18 cellular contexts compared by ENCODE assay signal in genomic region chr17:30219833-30220232, GRCh38. TPM values are rescaled to one million over a fixed set of nuclear protein-coding genes. Genes with fewer than 3 reads are reported as not detected.
"Had no signal": no experiment of that assay in that cellular context is flagged by ENCODE, and none has a peak within 500 bp of the region (broad histone marks: within the 10 kb centered on the region; RNA-seq: fewer than 3 reads in every experiment).

No MANE protein-coding gene starts in this region.

- H3K27me3 ChIP-seq: foreskin keratinocyte, right atrium auricular region, testis, tibial nerve had no signal

- H3K36me3 ChIP-seq: neutrophil, right atrium auricular region, tibial nerve had no signal

- H3K4me3 ChIP-seq: right atrium auricular region, smooth muscle cell, testis, tibial nerve had no signal

- H3K4me1 ChIP-seq: right atrium auricular region, testis, tibial nerve had no signal

- H3K9me3 ChIP-seq: neutrophil, right atrium auricular region, testis, tibial nerve had no signal

- H3K27ac ChIP-seq: foreskin keratinocyte, neutrophil, right atrium auricular region, testis, tibial nerve had no signal

- DNase-seq: cerebellar nuclear complex; erythroblast; foreskin keratinocyte; kidney; left cardiac atrium; mammary epithelial cell; naive thymus-derived CD8-positive, alpha-beta T cell; posterior cingulate gyrus; stimulated activated CD4-positive, alpha-beta T cell treated with anti-CD3 and anti-CD28 coated beads, Interleukin-4, amount 100 ng/mL, for 24 hours; stimulated activated naive B cell treated with anti-CD40 and anti-IgM and Interleukin-4, amounts not matched to agents 10 μg/mL and 1 μg/mL and 100 μg/mL, for 72 hours; stimulated activated naive CD8-positive, alpha-beta T cell treated with anti-CD3 and anti-CD28 coated beads, Interleukin-15, amount 100 ng/mL, for 72 hours; testis had no signal

RNA-seq across cellular contexts. Expression of gene SLC6A4, which starts 15.7 kb away (rescaled TPM):
- total RNA-seq: endothelial cell of umbilical vein; foreskin keratinocyte; mammary epithelial cell; mesenteric fat pad; naive thymus-derived CD8-positive, alpha-beta T cell had no signal
- polyA plus RNA-seq: foreskin keratinocyte, mammary epithelial cell had no signal
